ENCODE assay signal across 9 cellular contexts in genomic region chr5:148687427-148687826, GRCh38. TPM values are rescaled to one million over a fixed set of nuclear protein-coding genes. Genes with fewer than 3 reads are reported as not detected.
DNase-seq lines count a peak whose midpoint lies in the region; ATAC-seq and TF ChIP-seq lines count a peak whose summit lies in the region.
"Had no signal": no experiment of that assay in that cellular context is flagged by ENCODE, and none has a peak within 500 bp of the region (broad histone marks: within the 10 kb centered on the region; RNA-seq: fewer than 3 reads in every experiment).

No MANE protein-coding gene starts in this region.

- H3K27me3 Mint-ChIP-seq in endothelial cell (ENCODE audit: unreplicated experiment), result no peaks in the 10 kb centered on the region
- peaks cover 4 to 9% (median 4%) of the 10 kb centered on the region in 3 donors for H3K27me3 Mint-ChIP-seq in immature natural killer cell (ENCODE audit: low read depth in 3 of 3)

- peaks cover 0 to 6% of the 10 kb centered on the region in 2 donors for H3K36me3 Mint-ChIP-seq in activated naive CD4-positive, alpha-beta T cell treated with anti-CD3 and anti-CD28 coated beads, Interleukin-2, amount 50 U/mL, for 72 hours
- H3K36me3 Mint-ChIP-seq in endothelial cell (ENCODE audit: low read depth, unreplicated experiment), result no peaks in the 10 kb centered on the region
- H3K36me3 Mint-ChIP-seq in immature natural killer cell, result peaks cover 0 to 6% (median 3%) of the 10 kb centered on the region in 3 donors

- no peak overlapping the region for H3K27ac Mint-ChIP-seq in activated naive CD4-positive, alpha-beta T cell treated with anti-CD3 and anti-CD28 coated beads, Interleukin-2, amount 50 U/mL, for 72 hours
- H3K27ac Mint-ChIP-seq in endothelial cell (ENCODE audit: unreplicated experiment) (no peak overlapping the region), immature natural killer cell (no peak overlapping the region)

- peak; percentile 36 to 71 for ATAC-seq in activated naive CD4-positive, alpha-beta T cell treated with anti-CD3 and anti-CD28 coated beads, Interleukin-2, amount 50 U/mL, for 72 hours
- ATAC-seq in HG02763 (IDR thresholded peaks at IDR 0.05; ENCODE audit: unreplicated experiment), result peak; percentile 61

- H3K4me3 Mint-ChIP-seq in endothelial cell (ENCODE audit: unreplicated experiment) (no peak overlapping the region), immature natural killer cell (no peak overlapping the region)

- H3K9me3 Mint-ChIP-seq in activated naive CD4-positive, alpha-beta T cell treated with anti-CD3 and anti-CD28 coated beads, Interleukin-2, amount 50 U/mL, for 72 hours, result peaks cover 4 to 17% of the 10 kb centered on the region in 2 donors
- H3K9me3 Mint-ChIP-seq in endothelial cell (ENCODE audit: unreplicated experiment) (no peaks in the 10 kb centered on the region), immature natural killer cell (peaks cover 2 to 21% (median 7%) of the 10 kb centered on the region in 6 donors)

- no peak for DNase-seq in activated naive CD4-positive, alpha-beta T cell treated with anti-CD3 and anti-CD28 coated beads, Interleukin-2, amount 50 U/mL, for 72 hours (ENCODE audit: low spot score in 2 of 2)
- no peak for DNase-seq in activated naive CD4-positive, alpha-beta T cell (lab: John Stamatoyannopoulos, UW)
- DNase-seq in NCI-H460 (ENCODE audit: extremely low read depth, low read depth) (peak; percentile 35), endothelial cell (ENCODE audit: low spot score) (peak; percentile 23), immature natural killer cell (no peak), NOMO-1 (lab: John Stamatoyannopoulos, UW; ENCODE audit: unreplicated experiment in 2 of 2) (no peak)
- no peak for DNase-seq in central memory CD4-positive, alpha-beta T cell

- H3K4me1 Mint-ChIP-seq in endothelial cell (ENCODE audit: unreplicated experiment), result peaks cover 2% of the 10 kb centered on the region
- no peaks in the 10 kb centered on the region for H3K4me1 Mint-ChIP-seq in immature natural killer cell

- TF ChIP-seq CTCF in endothelial cell (IDR thresholded peaks at IDR 0.05; ENCODE audit: unreplicated experiment), result peak; percentile 63

RNA-seq across cellular contexts. Expression of gene HTR4, which starts 33.1 kb away (rescaled TPM):
- not detected for total RNA-seq in activated naive CD4-positive, alpha-beta T cell treated with anti-CD3 and anti-CD28 coated beads, Interleukin-2, amount 50 U/mL, for 72 hours
- total RNA-seq in NCI-H460 (2014; rRNA removed; shearing (Covaris generic)), result not detected in 2 replicates
- polyA plus RNA-seq in NCI-H460 (2014; cell fraction: nucleus; rRNA removed), result not detected in 2 replicates
- total RNA-seq in endothelial cell (ENCODE audit: unreplicated experiment), result not detected
- polyA plus RNA-seq in immature natural killer cell, result not detected
- total RNA-seq: subcutaneous adipose tissue had no signal

Comparison
In these comparisons a context has a peak if more than half of its experiments do, and no peak if none do; other contexts are left out.
1. DNase-seq: peak in NCI-H460 (single experiment) and endothelial cell (single experiment); none in activated naive CD4-positive, alpha-beta T cell treated with anti-CD3 and anti-CD28 coated beads, Interleukin-2, amount 50 U/mL, for 72 hours (0 of 2), activated naive CD4-positive, alpha-beta T cell (0 of 4), immature natural killer cell (0 of 3), central memory CD4-positive, alpha-beta T cell (single experiment) and NOMO-1 (0 of 2).